Comparison of ENCODE assay signal across 12 cellular contexts in the genomic region with DNA sequence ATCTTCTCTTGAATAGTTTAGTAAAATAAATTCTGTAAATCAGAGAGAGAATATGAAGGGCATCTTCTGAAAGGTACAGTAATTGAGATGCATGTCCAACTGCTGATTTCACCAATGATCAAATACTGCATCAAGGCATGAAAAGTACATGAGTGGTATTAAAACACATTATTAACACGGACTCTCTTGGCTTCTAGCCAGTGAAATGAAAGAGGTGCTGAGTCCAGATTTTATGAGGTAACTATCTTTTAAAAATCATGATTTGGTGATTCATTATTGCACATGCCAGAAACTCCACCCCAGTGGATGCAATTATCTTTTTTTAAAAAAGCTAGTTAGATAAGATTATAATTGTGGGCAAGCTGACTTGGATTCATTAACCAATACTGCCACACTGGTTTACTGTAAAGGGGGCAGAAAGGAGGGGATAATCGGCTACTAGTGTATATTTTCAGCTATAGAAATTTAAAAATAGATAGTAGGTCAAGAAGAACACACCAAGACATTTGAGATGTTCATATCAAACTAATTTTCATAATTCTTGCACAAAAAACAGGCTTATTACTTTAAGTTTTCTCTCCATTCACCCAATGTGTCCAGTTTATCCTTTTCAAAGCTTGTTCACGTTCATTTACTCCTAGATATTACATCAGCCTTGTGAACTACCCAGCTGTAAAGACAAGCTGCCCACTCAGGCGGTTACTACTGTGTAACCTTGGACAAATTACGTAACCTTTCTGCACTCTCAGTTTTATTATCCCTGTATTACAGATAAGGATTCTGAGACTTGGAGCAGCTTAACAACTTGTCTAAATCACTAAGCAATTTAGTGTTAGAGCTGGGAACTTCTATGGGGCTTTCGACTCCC.
DNase-seq lines count a peak whose midpoint lies in the region; TF ChIP-seq lines count a peak whose summit lies in the region.
"Had no signal": no experiment of that assay in that cellular context is flagged by ENCODE, and none has a peak within 500 bp of the region (broad histone marks: within the 10 kb centered on the region; RNA-seq: fewer than 3 reads in every experiment).

No MANE protein-coding gene starts in this region.

- TF ChIP-seq RAD21 in Ishikawa (IDR thresholded peaks at IDR 0.05; ENCODE audit: low read depth), result no peak

- no peak for TF ChIP-seq CTCF in coronary artery (IDR thresholded peaks at IDR 0.05)

- no peak overlapping the region for H3K27ac ChIP-seq in coronary artery
- H3K27ac ChIP-seq in caudate nucleus (ENCODE audit: low read depth, low read length), result no peak overlapping the region
- H3K27ac ChIP-seq: psoas muscle, thoracic aorta had no signal

- DNase-seq in CD1c-positive myeloid dendritic cell (ENCODE audit: extremely low spot score) (peak; percentile 23), amniotic epithelial cell (ENCODE audit: low read depth) (peak; percentile 95), kidney tubule cell (ENCODE audit: low spot score) (peak; percentile 82), coronary artery (ENCODE audit: low spot score) (no peak), activated T-cell treated with anti-CD3 and anti-CD28 coated beads for 4 hours (no peak), caudate nucleus (lab: John Stamatoyannopoulos, UW) (no peak), GM03348 (ENCODE audit: low spot score) (no peak)
- DNase-seq: CD8-positive, alpha-beta T cell; NCI-H146; psoas muscle had no signal

- peak; percentile 9; the same call in 1 of the 2 replicates for TF ChIP-seq EP300 in Ishikawa (IDR thresholded peaks at IDR 0.05; ENCODE audit: borderline replicate concordance)

- H3K4me3 ChIP-seq in coronary artery, result no peak overlapping the region
- H3K4me3 ChIP-seq: psoas muscle, thoracic aorta had no signal

TF ChIP-seq in Ishikawa, 13 proteins besides CTCF, POLR2A, EP300 and RAD21:
- TF ChIP-seq CEBPB (IDR thresholded peaks at IDR 0.05) (peak; percentile 89), ZBTB7A (IDR thresholded peaks at IDR 0.05; ENCODE audit: low read depth) (no peak)

Comparison
In these comparisons a context has a peak if more than half of its experiments do, and no peak if none do; other contexts are left out.
1. DNase-seq: peak in CD1c-positive myeloid dendritic cell (single experiment), amniotic epithelial cell (single experiment) and kidney tubule cell (single experiment); none in coronary artery (single experiment), activated T-cell treated with anti-CD3 and anti-CD28 coated beads for 4 hours (single experiment), caudate nucleus (0 of 61) and GM03348 (single experiment).